In genomic region chr3:2153047-2153446, GRCh38 we compare ENCODE assay signal across 7 cellular contexts. TPM values are rescaled to one million over a fixed set of nuclear protein-coding genes. Genes with fewer than 3 reads are reported as not detected.
"Had no signal": no experiment of that assay in that cellular context is flagged by ENCODE, and none has a peak within 500 bp of the region (broad histone marks: within the 10 kb centered on the region; RNA-seq: fewer than 3 reads in every experiment).

No MANE protein-coding gene starts in this region.

- ATAC-seq: GM23338, K562 had no signal

- DNase-seq: H9, HCEC 1CT, IMR-90, KG1 had no signal

- H3K27ac ChIP-seq: HL-60 had no signal

- H3K9me3 Mint-ChIP-seq: H9 had no signal

- H3K27ac Mint-ChIP-seq: GM23338, H9 had no signal

- H3K4me1 Mint-ChIP-seq: GM23338 had no signal

- H2AFZ ChIP-seq: GM23338 had no signal

- H3K4me3 ChIP-seq: GM23338, K562 had no signal

- H3K4me2 ChIP-seq: GM23338 had no signal

- H3K4me3 Mint-ChIP-seq: GM23338, H9 had no signal

RNA-seq across cellular contexts. Expression of gene CNTN4, which starts 54.4 kb away (rescaled TPM):
- total RNA-seq: K562 had no signal
- polyA plus RNA-seq: IMR-90, K562 had no signal
